In the genomic region with DNA sequence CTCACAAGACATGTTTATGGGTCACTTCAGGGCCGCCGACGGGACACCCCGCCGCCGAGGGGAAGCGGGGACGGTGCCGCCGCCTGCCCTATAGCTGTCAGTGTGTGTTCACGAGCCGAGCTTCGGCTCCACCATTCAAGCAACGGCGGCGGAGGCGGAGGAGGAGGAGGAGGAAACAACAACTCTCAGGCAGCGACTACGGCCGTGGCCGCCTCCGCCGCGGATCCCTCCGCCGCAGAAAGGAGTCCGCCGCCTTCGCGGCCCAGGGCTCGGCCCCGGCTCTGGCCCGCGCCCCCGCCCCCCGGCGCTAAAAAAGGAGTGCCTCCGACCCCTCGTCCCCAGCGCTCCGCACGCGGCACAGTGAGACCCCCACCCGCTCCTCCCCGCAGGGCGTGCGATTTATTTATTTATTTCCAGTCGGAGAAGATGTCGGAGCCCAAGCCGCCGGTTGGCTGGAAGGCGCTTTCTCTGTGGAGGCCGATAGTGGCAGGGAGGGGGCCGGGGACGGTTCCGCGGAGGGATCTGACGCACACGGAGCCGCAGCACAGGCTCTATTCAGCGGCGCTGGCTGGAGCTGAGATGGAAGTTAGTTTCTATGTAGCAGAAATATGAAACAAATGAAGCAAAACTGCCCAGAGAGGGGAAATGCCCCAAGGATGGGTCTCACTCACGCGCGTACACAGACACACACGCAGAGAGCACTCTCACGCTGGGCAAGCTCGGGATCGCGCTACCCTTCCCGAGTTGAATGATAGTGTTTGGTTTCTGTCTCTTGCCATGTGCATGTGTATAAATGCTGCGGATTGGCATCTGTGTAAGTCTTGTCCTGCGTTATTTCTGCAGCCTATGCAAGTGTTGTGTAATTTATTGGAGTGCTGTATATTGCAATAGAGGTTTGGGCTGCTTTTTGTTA, we compare ENCODE assay signal across 8 cellular contexts. TPM values are rescaled to one million over a fixed set of nuclear protein-coding genes. Genes with fewer than 3 reads are reported as not detected.
DNase-seq lines count a peak whose midpoint lies in the region; ATAC-seq, FAIRE-seq and TF ChIP-seq lines count a peak whose summit lies in the region.

A gene (minus strand): TSS at position 198 of the 913 bp plus-strand sequence. CDS start 186 bp downstream, at position 12.

- H3K9me2 ChIP-seq in MM.1S (replicated peaks; ENCODE audit: insufficient read depth, low read length) (no peaks in the 10 kb centered on the region), neural cell (ENCODE audit: insufficient read depth, low read length) (no peaks in the 10 kb centered on the region)

- H3K27me3 Mint-ChIP-seq in stimulated activated naive CD8-positive, alpha-beta T cell treated with anti-CD3 and anti-CD28 coated beads, Interleukin-15, amount 100 ng/mL, for 72 hours: peaks cover 18% of the 10 kb centered on the region

- H3K4me3 Mint-ChIP-seq in stimulated activated naive CD8-positive, alpha-beta T cell treated with anti-CD3 and anti-CD28 coated beads, Interleukin-15, amount 100 ng/mL, for 72 hours: peak within 1 kb of the TSS; percentile 84 to 94

- H3K9ac ChIP-seq in MM.1S (ENCODE audit: low read length) (peak within 1 kb of the TSS; percentile 93), neural cell (ENCODE audit: low read length) (peak within 1 kb of the TSS; percentile 89)

- DNase-seq in HCEC 1CT (peak; percentile 97), MM.1S (peak; percentile 91), SHP77 treated with DMSO at 0.1 percent for 48 hours (lab: John Stamatoyannopoulos, UW) (peak; percentile 89), fibroblast of the conjunctiva (ENCODE audit: low read depth) (peak; percentile 88)
- peak; percentile 96 for DNase-seq in activated effector memory CD4-positive, alpha-beta T cell treated with anti-CD3 and anti-CD28 coated beads, Interleukin-2, amount 50 U/mL, for 16 hours
- peak; percentile 90 to 93 for DNase-seq in stimulated activated naive CD8-positive, alpha-beta T cell treated with anti-CD3 and anti-CD28 coated beads, Interleukin-15, amount 100 ng/mL, for 72 hours

- peak within 1 kb of the TSS; percentile 85 for H2AFZ ChIP-seq in MM.1S (ENCODE audit: low read length)
- H2AFZ ChIP-seq in neural cell (ENCODE audit: low read depth, low read length): peak within 1 kb of the TSS; percentile 47

- H3K27me3 ChIP-seq in MM.1S (replicated peaks; ENCODE audit: insufficient read depth, low read length): no peaks in the 10 kb centered on the region
- H3K27me3 ChIP-seq in neural cell (ENCODE audit: insufficient read depth, low read depth, low read length): no peaks in the 10 kb centered on the region

- H3K9me3 ChIP-seq in MM.1S (replicated peaks; ENCODE audit: insufficient read depth, low read length): no peaks in the 10 kb centered on the region
- no peaks in the 10 kb centered on the region for H3K9me3 ChIP-seq in neural cell (ENCODE audit: low read length)

- H3K9me3 Mint-ChIP-seq in stimulated activated naive CD8-positive, alpha-beta T cell treated with anti-CD3 and anti-CD28 coated beads, Interleukin-15, amount 100 ng/mL, for 72 hours: no peaks in the 10 kb centered on the region

- peak; percentile 86 for ATAC-seq in stimulated activated naive CD8-positive, alpha-beta T cell treated with anti-CD3 and anti-CD28 coated beads, Interleukin-15, amount 100 ng/mL, for 72 hours

- TF ChIP-seq EP300 in neural cell (conservative IDR thresholded peaks at IDR 0.05; ENCODE audit: poor library complexity, severe bottlenecking): peak; percentile 70

- H3K4me3 ChIP-seq in MM.1S (ENCODE audit: low read length): peak within 1 kb of the TSS; percentile 90
- peak within 1 kb of the TSS; percentile 79 for H3K4me3 ChIP-seq in neural cell (ENCODE audit: low read length)

- FAIRE-seq in G401.6 (lab: Jason Lieb, UNC): peak; percentile 42

- H3K27ac Mint-ChIP-seq in stimulated activated naive CD8-positive, alpha-beta T cell treated with anti-CD3 and anti-CD28 coated beads, Interleukin-15, amount 100 ng/mL, for 72 hours: peak within 1 kb of the TSS; percentile 97 to 99

- H3K4me1 Mint-ChIP-seq in stimulated activated naive CD8-positive, alpha-beta T cell treated with anti-CD3 and anti-CD28 coated beads, Interleukin-15, amount 100 ng/mL, for 72 hours: peaks cover 22% of the 10 kb centered on the region

- H3K36me3 ChIP-seq in MM.1S (replicated peaks; ENCODE audit: insufficient read depth, low read length) (peaks cover 3% of the 10 kb centered on the region; the same call in 1 of the 2 replicates), neural cell (ENCODE audit: insufficient read depth, low read length) (no peaks in the 10 kb centered on the region)

- H3K79me2 ChIP-seq in MM.1S (ENCODE audit: low read length) (peaks cover 35% of the 10 kb centered on the region), neural cell (replicated peaks; ENCODE audit: insufficient read depth, low read length) (peaks cover 57% of the 10 kb centered on the region)

- TF ChIP-seq CTCF in MM.1S (IDR thresholded peaks at IDR 0.05; ENCODE audit: low read length) (no peak), neural cell (IDR thresholded peaks at IDR 0.05; ENCODE audit: poor library complexity, severe bottlenecking) (peak; percentile 13)

- H3K4me2 ChIP-seq in MM.1S (ENCODE audit: low read depth, low read length) (peak within 1 kb of the TSS; percentile 71), neural cell (ENCODE audit: low read length) (peak within 1 kb of the TSS; percentile 92)

- peaks cover 33% of the 10 kb centered on the region for H3K4me1 ChIP-seq in MM.1S (ENCODE audit: low read length)

- peak; percentile 53 for TF ChIP-seq RAD21 in neural cell (conservative IDR thresholded peaks at IDR 0.05)

- H3K27ac ChIP-seq in MM.1S (ENCODE audit: low read length) (peak within 1 kb of the TSS; percentile 88), neural cell (ENCODE audit: low read length) (peak within 1 kb of the TSS; percentile 95)

- H4K20me1 ChIP-seq in MM.1S (ENCODE audit: insufficient read depth, low read length): no peaks in the 10 kb centered on the region
- peaks cover 3% of the 10 kb centered on the region for H4K20me1 ChIP-seq in neural cell (ENCODE audit: insufficient read depth)

- H3F3A ChIP-seq in MM.1S (ENCODE audit: insufficient read depth, low read length) (peaks cover 19% of the 10 kb centered on the region), neural cell (ENCODE audit: insufficient read depth, low read length, poor library complexity, severe bottlenecking) (peaks cover 3% of the 10 kb centered on the region)

TF ChIP-seq in neural cell, 6 proteins besides CTCF, POLR2A, EP300 and RAD21:
- peak; percentile 89 for TF ChIP-seq POLR2AphosphoS5 (IDR thresholded peaks at IDR 0.05)
- peak; percentile 54 for TF ChIP-seq SMC3 (conservative IDR thresholded peaks at IDR 0.05; ENCODE audit: poor library complexity)
- TF ChIP-seq, protein P1, sequence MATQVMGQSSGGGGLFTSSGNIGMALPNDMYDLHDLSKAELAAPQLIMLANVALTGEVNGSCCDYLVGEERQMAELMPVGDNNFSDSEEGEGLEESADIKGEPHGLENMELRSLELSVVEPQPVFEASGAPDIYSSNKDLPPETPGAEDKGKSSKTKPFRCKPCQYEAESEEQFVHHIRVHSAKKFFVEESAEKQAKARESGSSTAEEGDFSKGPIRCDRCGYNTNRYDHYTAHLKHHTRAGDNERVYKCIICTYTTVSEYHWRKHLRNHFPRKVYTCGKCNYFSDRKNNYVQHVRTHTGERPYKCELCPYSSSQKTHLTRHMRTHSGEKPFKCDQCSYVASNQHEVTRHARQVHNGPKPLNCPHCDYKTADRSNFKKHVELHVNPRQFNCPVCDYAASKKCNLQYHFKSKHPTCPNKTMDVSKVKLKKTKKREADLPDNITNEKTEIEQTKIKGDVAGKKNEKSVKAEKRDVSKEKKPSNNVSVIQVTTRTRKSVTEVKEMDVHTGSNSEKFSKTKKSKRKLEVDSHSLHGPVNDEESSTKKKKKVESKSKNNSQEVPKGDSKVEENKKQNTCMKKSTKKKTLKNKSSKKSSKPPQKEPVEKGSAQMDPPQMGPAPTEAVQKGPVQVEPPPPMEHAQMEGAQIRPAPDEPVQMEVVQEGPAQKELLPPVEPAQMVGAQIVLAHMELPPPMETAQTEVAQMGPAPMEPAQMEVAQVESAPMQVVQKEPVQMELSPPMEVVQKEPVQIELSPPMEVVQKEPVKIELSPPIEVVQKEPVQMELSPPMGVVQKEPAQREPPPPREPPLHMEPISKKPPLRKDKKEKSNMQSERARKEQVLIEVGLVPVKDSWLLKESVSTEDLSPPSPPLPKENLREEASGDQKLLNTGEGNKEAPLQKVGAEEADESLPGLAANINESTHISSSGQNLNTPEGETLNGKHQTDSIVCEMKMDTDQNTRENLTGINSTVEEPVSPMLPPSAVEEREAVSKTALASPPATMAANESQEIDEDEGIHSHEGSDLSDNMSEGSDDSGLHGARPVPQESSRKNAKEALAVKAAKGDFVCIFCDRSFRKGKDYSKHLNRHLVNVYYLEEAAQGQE (IDR thresholded peaks at IDR 0.05; ENCODE audit: borderline replicate concordance): peak; percentile 77
- TF ChIP-seq MXI1 (conservative IDR thresholded peaks at IDR 0.05; ENCODE audit: poor library complexity, severe bottlenecking): peak; percentile 95
- TF ChIP-seq EZH2 (IDR thresholded peaks at IDR 0.05; ENCODE audit: borderline replicate concordance, insufficient read depth, low read length, poor library complexity, severe bottlenecking): no peak
- TF ChIP-seq TAF1 (IDR thresholded peaks at IDR 0.05; ENCODE audit: low read depth): peak; percentile 82

RNA-seq across cellular contexts. Expression of the gene that starts here (rescaled TPM):
- 44.5 and 50.8 TPM in 2 replicates for polyA plus RNA-seq in neural cell
- 133 and 166 TPM in 2 replicates for polyA minus RNA-seq in neural cell

Comparison
In these comparisons a context has a peak if more than half of its experiments do, and no peak if none do; other contexts are left out.
1. Peak in every context shown above with its lines: DNase-seq, ATAC-seq, H3K4me3 ChIP-seq and H3K27ac ChIP-seq.